In genomic region chr20:297925-298754, GRCh38 we compare ENCODE assay signal across 8 cellular contexts. TPM values are rescaled to one million over a fixed set of nuclear protein-coding genes. Genes with fewer than 3 reads are reported as not detected.
DNase-seq lines count a peak whose midpoint lies in the region; ATAC-seq, FAIRE-seq and TF ChIP-seq lines count a peak whose summit lies in the region.

No MANE protein-coding gene starts in this region.

- peak overlapping the region; percentile 80 for H3K4me2 ChIP-seq in HepG2 (ENCODE audit: low read depth, low read length)

- peaks cover 42% of the 10 kb centered on the region for H3K79me2 ChIP-seq in HepG2 (ENCODE audit: insufficient read depth, low read length)

- H3K4me3 Mint-ChIP-seq in dendritic cell treated with granulocyte-macrophage colony-stimulating factor and Interleukin-4, amounts not matched to agents 40 ng/mL and 50 ng/mL, for 4 days, result peak overlapping the region; percentile 92

- peak overlapping the region; percentile 69 to 93 (median 89) for H3K4me3 ChIP-seq in HepG2 (replicated peaks in 1 of 3; ENCODE audit: insufficient read depth in 1 of 3, low read depth in 2 of 3, low read length in 3 of 3)

- H3K27me3 Mint-ChIP-seq in dendritic cell treated with granulocyte-macrophage colony-stimulating factor and Interleukin-4, amounts not matched to agents 40 ng/mL and 50 ng/mL, for 4 days, result no peaks in the 10 kb centered on the region

- H3K9me3 ChIP-seq in HepG2 (ENCODE audit: low read length), result no peaks in the 10 kb centered on the region

- H3K36me3 ChIP-seq in HepG2 (replicated peaks in 1 of 2; ENCODE audit: control insufficient read depth in 1 of 2, insufficient read depth in 2 of 2, low read length in 2 of 2), result no peaks in the 10 kb centered on the region

- peak; percentile 16 for ATAC-seq in HG02970 (IDR thresholded peaks at IDR 0.05; ENCODE audit: low FRiP score, unreplicated experiment)
- peak; percentile 7 for ATAC-seq in HepG2

- TF ChIP-seq EP300 in HepG2 (IDR thresholded peaks at IDR 0.05; ENCODE audit: low read depth in 2 of 2, low read length in 2 of 2) (no peak), HepG2 (CRISPR knock-in tag; IDR thresholded peaks at IDR 0.05; ENCODE audit: borderline replicate concordance) (no peak)

- TSS peak; percentile 84 for BruUV-seq in HepG2 (replicated peaks; lab: Mats Ljungman, UMichigan)

- TF ChIP-seq RAD21 in HepG2 (CRISPR knock-in tag; IDR thresholded peaks at IDR 0.05), result peak; percentile 14

- CTCF ChIA-PET in HepG2 (lab: Yijun Ruan, JAX; ENCODE audit: low intra/inter-chr PET ratio, low total read pairs), result no interaction called here

- peak; percentile 66 to 83 for TF ChIP-seq POLR2A in HepG2 (IDR thresholded peaks at IDR 0.05; ENCODE audit: insufficient read depth in 1 of 2, low read depth in 2 of 2, low read length in 2 of 2)

- H2AFZ ChIP-seq in HepG2 (ENCODE audit: low read length), result no peak overlapping the region

- peak; percentile 12; the same call in 1 of the 2 replicates for TF ChIP-seq CTCF in HepG2 (CRISPR knock-in tag; IDR thresholded peaks at IDR 0.05)

- intact Hi-C loops in dendritic cell treated with granulocyte-macrophage colony-stimulating factor and Interleukin-4, amounts not matched to agents 40 ng/mL and 50 ng/mL, for 4 days (cut with micrococcal nuclease), result loop anchor here (1.0 to 2.0 kb wide), 2 partner anchors 8 to 27 kb away; partner anchors contain the start of genes C20orf96 and SOX12
- intact Hi-C loops in HepG2 (cut with micrococcal nuclease; ENCODE audit: unreplicated experiment), result loop anchor here (1.0 kb wide), 1 partner anchor 28 kb away; no protein-coding TSS in a partner anchor

- in situ Hi-C loops in HepG2 (cut with HindIII; ENCODE audit: extremely low pct_ligation_motif_present, low pct_unique_long_range_greater_than_20kb), result no loop called here

- DNase-seq in 8988T (peak; percentile 42), GM18507 (ENCODE audit: extremely low spot score, insufficient read length, low read depth) (no peak), NCI-H2171 treated with DMSO at 0.1 percent for 48 hours (lab: John Stamatoyannopoulos, UW) (peak; percentile 53), HepG2 (ENCODE audit: low spot score) (peak; percentile 35)
- DNase-seq in activated CD4-positive, CD25-positive, alpha-beta regulatory T cell treated with anti-CD3 and anti-CD28 coated beads, Interleukin-2, amount 50 U/mL, for 72 hours, result peak; percentile 59
- peak; percentile 44 for DNase-seq in stimulated activated CD4-positive, alpha-beta T cell treated with anti-CD3 and anti-CD28 coated beads, Interleukin-4, amount 100 ng/mL, for 1 hour

- FAIRE-seq in GM18507 (lab: Jason Lieb, UNC), result peak; percentile 72
- no peak for FAIRE-seq in HepG2 (lab: Jason Lieb, UNC)

- H3K9ac ChIP-seq in HepG2 (ENCODE audit: insufficient read depth, low read depth, low read length), result peak overlapping the region; percentile 84

- peaks cover 0 to 18% of the 10 kb centered on the region in 2 experiments; a peak in 3 of 5 replicates for H3K27me3 ChIP-seq in HepG2 (ENCODE audit: control insufficient read depth in 1 of 2, insufficient read depth in 2 of 2, low read length in 2 of 2)

- H3K36me3 Mint-ChIP-seq in dendritic cell treated with granulocyte-macrophage colony-stimulating factor and Interleukin-4, amounts not matched to agents 40 ng/mL and 50 ng/mL, for 4 days (ENCODE audit: low read depth), result peaks cover 46% of the 10 kb centered on the region

- no peaks in the 10 kb centered on the region for H3K9me3 Mint-ChIP-seq in dendritic cell treated with granulocyte-macrophage colony-stimulating factor and Interleukin-4, amounts not matched to agents 40 ng/mL and 50 ng/mL, for 4 days

- POLR2A ChIA-PET in HepG2 (lab: Yijun Ruan, JAX), result interaction anchor here (1.1 to 8.1 kb wide), 5 partner anchors 11 to 49 kb away, joined by 4 to 106 read pairs (median 18); partner anchors contain the start of genes NRSN2 and SOX12

- WGBS in HepG2 (ENCODE audit: low lambda C conversion rate), result under 1% methylated on average over 45 of the region's 74 CpGs

- peaks cover 25% of the 10 kb centered on the region for H4K20me1 ChIP-seq in HepG2 (ENCODE audit: insufficient read depth, low read length)

- H3K4me1 ChIP-seq in HepG2 (ENCODE audit: insufficient read depth, low read length), result peaks cover 39% of the 10 kb centered on the region

- H3K27ac Mint-ChIP-seq in dendritic cell treated with granulocyte-macrophage colony-stimulating factor and Interleukin-4, amounts not matched to agents 40 ng/mL and 50 ng/mL, for 4 days, result peak overlapping the region; percentile 99

- H3K27ac ChIP-seq in HepG2 (ENCODE audit: extremely low read length, insufficient read depth, low read length), result peak overlapping the region; percentile 92

- H3K4me1 Mint-ChIP-seq in dendritic cell treated with granulocyte-macrophage colony-stimulating factor and Interleukin-4, amounts not matched to agents 40 ng/mL and 50 ng/mL, for 4 days (ENCODE audit: low read depth), result peaks cover 48% of the 10 kb centered on the region

RNA-seq across cellular contexts. Expression of gene ZCCHC3, which starts 0.8 kb away (rescaled TPM):
- 56.2 and 63.0 TPM in 2 replicates for total RNA-seq in HepG2 (2016; rRNA removed; fragmentation: Illumina TruSeq; extraction: Trizol)
- total RNA-seq in HepG2 (2016; cell fraction: cytosol; rRNA removed; fragmentation: Illumina TruSeq; extraction: Trizol; ENCODE audit: low read depth), result 12.1 and 12.3 TPM in 2 replicates
- total RNA-seq in HepG2 (2016; cell fraction: insoluble cytoplasmic fraction; rRNA removed; fragmentation: Illumina TruSeq; extraction: Trizol), result 49.2 and 64.0 TPM in 2 replicates
- 45.3 and 47.4 TPM in 2 replicates for total RNA-seq in HepG2 (2016; cell fraction: membrane; rRNA removed; fragmentation: Illumina TruSeq; extraction: Trizol)
- 28.6 and 30.4 TPM in 2 replicates for total RNA-seq in HepG2 (2016; cell fraction: nucleus; rRNA removed; fragmentation: Illumina TruSeq; extraction: Trizol)
- 43.8 and 46.6 TPM in 2 replicates for polyA plus RNA-seq in HepG2 (2011; rRNA removed)
- polyA plus RNA-seq in HepG2 (2011; cell fraction: cytosol; rRNA removed), result 44.4 and 45.0 TPM in 2 replicates
- 21.2 and 22.1 TPM in 2 replicates for polyA plus RNA-seq in HepG2 (2011; cell fraction: nucleus; rRNA removed)
- 37.3 and 43.5 TPM in 2 replicates for polyA plus RNA-seq in HepG2 (2012)
- polyA plus RNA-seq in HepG2 (2016; cell fraction: cytosol; fragmentation: Illumina TruSeq; extraction: Trizol; ENCODE audit: low read depth), result 8.1 and 9.0 TPM in 2 replicates
- polyA plus RNA-seq in HepG2 (2016; cell fraction: insoluble cytoplasmic fraction; fragmentation: Illumina TruSeq; extraction: Trizol; ENCODE audit: low read depth), result 75.7 and 81.5 TPM in 2 replicates
- polyA plus RNA-seq in HepG2 (2016; cell fraction: membrane; fragmentation: Illumina TruSeq; extraction: Trizol; ENCODE audit: low read depth), result 37.6 and 38.3 TPM in 2 replicates
- polyA plus RNA-seq in HepG2 (2016; cell fraction: nucleus; fragmentation: Illumina TruSeq; extraction: Trizol; ENCODE audit: insufficient read depth, low read depth), result 57.9 and 60.5 TPM in 2 replicates
- 9.3 and 53.1 TPM in 2 replicates for polyA minus RNA-seq in HepG2 (2011; rRNA and poly(A)+ RNA removed; ENCODE audit: low replicate concordance)
- polyA minus RNA-seq in HepG2 (2011; cell fraction: cytosol; rRNA and poly(A)+ RNA removed), result 31.3 and 34.6 TPM in 2 replicates
- 16.1 and 17.3 TPM in 2 replicates for polyA minus RNA-seq in HepG2 (2011; cell fraction: nucleus; rRNA and poly(A)+ RNA removed)

RNA-seq across cellular contexts. Expression of gene C20orf96, which starts 7.6 kb away (rescaled TPM):
- total RNA-seq in HepG2 (2016; rRNA removed; fragmentation: Illumina TruSeq; extraction: Trizol), result 3.8 and 4.7 TPM in 2 replicates
- 0.51 and 1.3 TPM in 2 replicates for total RNA-seq in HepG2 (2016; cell fraction: cytosol; rRNA removed; fragmentation: Illumina TruSeq; extraction: Trizol; ENCODE audit: low read depth)
- total RNA-seq in HepG2 (2016; cell fraction: insoluble cytoplasmic fraction; rRNA removed; fragmentation: Illumina TruSeq; extraction: Trizol), result 3.1 and 5.0 TPM in 2 replicates
- total RNA-seq in HepG2 (2016; cell fraction: membrane; rRNA removed; fragmentation: Illumina TruSeq; extraction: Trizol), result 2.0 and 2.7 TPM in 2 replicates
- total RNA-seq in HepG2 (2016; cell fraction: nucleus; rRNA removed; fragmentation: Illumina TruSeq; extraction: Trizol), result 9.9 and 10.7 TPM in 2 replicates
- polyA plus RNA-seq in HepG2 (2011; rRNA removed), result 18.2 and 20.6 TPM in 2 replicates
- 10.7 and 11.6 TPM in 2 replicates for polyA plus RNA-seq in HepG2 (2011; cell fraction: cytosol; rRNA removed)
- polyA plus RNA-seq in HepG2 (2011; cell fraction: nucleus; rRNA removed), result 25.9 and 27.9 TPM in 2 replicates
- 17.5 and 20.7 TPM in 2 replicates for polyA plus RNA-seq in HepG2 (2012)
- 4.3 and 5.1 TPM in 2 replicates for polyA plus RNA-seq in HepG2 (2016; cell fraction: cytosol; fragmentation: Illumina TruSeq; extraction: Trizol; ENCODE audit: low read depth)
- polyA plus RNA-seq in HepG2 (2016; cell fraction: insoluble cytoplasmic fraction; fragmentation: Illumina TruSeq; extraction: Trizol; ENCODE audit: low read depth), result 13.8 and 15.5 TPM in 2 replicates
- 7.8 and 8.1 TPM in 2 replicates for polyA plus RNA-seq in HepG2 (2016; cell fraction: membrane; fragmentation: Illumina TruSeq; extraction: Trizol; ENCODE audit: low read depth)
- polyA plus RNA-seq in HepG2 (2016; cell fraction: nucleus; fragmentation: Illumina TruSeq; extraction: Trizol; ENCODE audit: insufficient read depth, low read depth), result 37.7 and 37.8 TPM in 2 replicates
- 1.7 and 6.2 TPM in 2 replicates for polyA minus RNA-seq in HepG2 (2011; rRNA and poly(A)+ RNA removed; ENCODE audit: low replicate concordance)
- polyA minus RNA-seq in HepG2 (2011; cell fraction: cytosol; rRNA and poly(A)+ RNA removed), result 2.8 and 3.7 TPM in 2 replicates
- 16.1 and 18.5 TPM in 2 replicates for polyA minus RNA-seq in HepG2 (2011; cell fraction: nucleus; rRNA and poly(A)+ RNA removed)

RNA-seq across cellular contexts. Expression of gene SOX12, which starts 27.2 kb away (rescaled TPM):
- total RNA-seq in HepG2 (2016; rRNA removed; fragmentation: Illumina TruSeq; extraction: Trizol), result 12.1 and 18.7 TPM in 2 replicates
- 5.2 and 6.4 TPM in 2 replicates for total RNA-seq in HepG2 (2016; cell fraction: cytosol; rRNA removed; fragmentation: Illumina TruSeq; extraction: Trizol; ENCODE audit: low read depth)
- 10.8 and 18.0 TPM in 2 replicates for total RNA-seq in HepG2 (2016; cell fraction: insoluble cytoplasmic fraction; rRNA removed; fragmentation: Illumina TruSeq; extraction: Trizol)
- 19.3 and 22.7 TPM in 2 replicates for total RNA-seq in HepG2 (2016; cell fraction: membrane; rRNA removed; fragmentation: Illumina TruSeq; extraction: Trizol)
- 14.7 and 17.3 TPM in 2 replicates for total RNA-seq in HepG2 (2016; cell fraction: nucleus; rRNA removed; fragmentation: Illumina TruSeq; extraction: Trizol)
- 10.0 and 11.5 TPM in 2 replicates for polyA plus RNA-seq in HepG2 (2011; rRNA removed)
- polyA plus RNA-seq in HepG2 (2011; cell fraction: cytosol; rRNA removed), result 5.9 and 7.7 TPM in 2 replicates
- polyA plus RNA-seq in HepG2 (2011; cell fraction: nucleus; rRNA removed), result 33.8 and 40.6 TPM in 2 replicates
- polyA plus RNA-seq in HepG2 (2012), result 33.1 and 35.1 TPM in 2 replicates
- polyA plus RNA-seq in HepG2 (2016; cell fraction: cytosol; fragmentation: Illumina TruSeq; extraction: Trizol; ENCODE audit: low read depth), result 9.1 and 11.5 TPM in 2 replicates
- 37.4 and 47.0 TPM in 2 replicates for polyA plus RNA-seq in HepG2 (2016; cell fraction: insoluble cytoplasmic fraction; fragmentation: Illumina TruSeq; extraction: Trizol; ENCODE audit: low read depth)
- 35.3 and 38.7 TPM in 2 replicates for polyA plus RNA-seq in HepG2 (2016; cell fraction: membrane; fragmentation: Illumina TruSeq; extraction: Trizol; ENCODE audit: low read depth)
- polyA plus RNA-seq in HepG2 (2016; cell fraction: nucleus; fragmentation: Illumina TruSeq; extraction: Trizol; ENCODE audit: insufficient read depth, low read depth), result 63.1 and 67.8 TPM in 2 replicates
- 2.4 and 12.0 TPM in 2 replicates for polyA minus RNA-seq in HepG2 (2011; rRNA and poly(A)+ RNA removed; ENCODE audit: low replicate concordance)
- 11.2 and 12.0 TPM in 2 replicates for polyA minus RNA-seq in HepG2 (2011; cell fraction: cytosol; rRNA and poly(A)+ RNA removed)
- 9.6 and 12.7 TPM in 2 replicates for polyA minus RNA-seq in HepG2 (2011; cell fraction: nucleus; rRNA and poly(A)+ RNA removed)

RNA-seq across cellular contexts. Expression of gene DEFB132, which starts 40.6 kb away (rescaled TPM):
- total RNA-seq in HepG2 (2016; rRNA removed; fragmentation: Illumina TruSeq; extraction: Trizol), result not detected in 2 replicates
- total RNA-seq in HepG2 (2016; cell fraction: cytosol; rRNA removed; fragmentation: Illumina TruSeq; extraction: Trizol; ENCODE audit: low read depth), result not detected in 2 replicates
- total RNA-seq in HepG2 (2016; cell fraction: insoluble cytoplasmic fraction; rRNA removed; fragmentation: Illumina TruSeq; extraction: Trizol), result not detected in 2 replicates
- total RNA-seq in HepG2 (2016; cell fraction: membrane; rRNA removed; fragmentation: Illumina TruSeq; extraction: Trizol), result not detected in 2 replicates
- not detected in 2 replicates for total RNA-seq in HepG2 (2016; cell fraction: nucleus; rRNA removed; fragmentation: Illumina TruSeq; extraction: Trizol)
- polyA plus RNA-seq in HepG2 (2011; rRNA removed), result not detected in 2 replicates
- polyA plus RNA-seq in HepG2 (2011; cell fraction: cytosol; rRNA removed), result not detected in 2 replicates
- not detected in 2 replicates for polyA plus RNA-seq in HepG2 (2011; cell fraction: nucleus; rRNA removed)
- not detected in 2 replicates for polyA plus RNA-seq in HepG2 (2012)
- not detected in 2 replicates for polyA plus RNA-seq in HepG2 (2016; cell fraction: cytosol; fragmentation: Illumina TruSeq; extraction: Trizol; ENCODE audit: low read depth)
- polyA plus RNA-seq in HepG2 (2016; cell fraction: insoluble cytoplasmic fraction; fragmentation: Illumina TruSeq; extraction: Trizol; ENCODE audit: low read depth), result not detected in 2 replicates
- polyA plus RNA-seq in HepG2 (2016; cell fraction: membrane; fragmentation: Illumina TruSeq; extraction: Trizol; ENCODE audit: low read depth), result not detected in 2 replicates
- not detected in 2 replicates for polyA plus RNA-seq in HepG2 (2016; cell fraction: nucleus; fragmentation: Illumina TruSeq; extraction: Trizol; ENCODE audit: insufficient read depth, low read depth)
- polyA minus RNA-seq in HepG2 (2011; rRNA and poly(A)+ RNA removed; ENCODE audit: low replicate concordance), result not detected in 2 replicates
- not detected in 2 replicates for polyA minus RNA-seq in HepG2 (2011; cell fraction: cytosol; rRNA and poly(A)+ RNA removed)
- polyA minus RNA-seq in HepG2 (2011; cell fraction: nucleus; rRNA and poly(A)+ RNA removed), result not detected in 2 replicates

RNA-seq across cellular contexts. Expression of gene NRSN2, which starts 48.8 kb away (rescaled TPM):
- total RNA-seq in HepG2 (2016; rRNA removed; fragmentation: Illumina TruSeq; extraction: Trizol), result 28.4 and 32.3 TPM in 2 replicates
- total RNA-seq in HepG2 (2016; cell fraction: cytosol; rRNA removed; fragmentation: Illumina TruSeq; extraction: Trizol; ENCODE audit: low read depth), result 13.5 and 19.5 TPM in 2 replicates
- total RNA-seq in HepG2 (2016; cell fraction: insoluble cytoplasmic fraction; rRNA removed; fragmentation: Illumina TruSeq; extraction: Trizol), result 26.0 and 33.1 TPM in 2 replicates
- 30.9 and 37.0 TPM in 2 replicates for total RNA-seq in HepG2 (2016; cell fraction: membrane; rRNA removed; fragmentation: Illumina TruSeq; extraction: Trizol)
- total RNA-seq in HepG2 (2016; cell fraction: nucleus; rRNA removed; fragmentation: Illumina TruSeq; extraction: Trizol), result 18.0 and 19.9 TPM in 2 replicates
- 49.4 and 63.3 TPM in 2 replicates for polyA plus RNA-seq in HepG2 (2011; rRNA removed)
- polyA plus RNA-seq in HepG2 (2011; cell fraction: cytosol; rRNA removed), result 69.4 and 90.4 TPM in 2 replicates
- polyA plus RNA-seq in HepG2 (2011; cell fraction: nucleus; rRNA removed), result 68.6 and 73.2 TPM in 2 replicates
- 32.8 and 45.8 TPM in 2 replicates for polyA plus RNA-seq in HepG2 (2012)
- polyA plus RNA-seq in HepG2 (2016; cell fraction: cytosol; fragmentation: Illumina TruSeq; extraction: Trizol; ENCODE audit: low read depth), result 30.7 and 34.2 TPM in 2 replicates
- polyA plus RNA-seq in HepG2 (2016; cell fraction: insoluble cytoplasmic fraction; fragmentation: Illumina TruSeq; extraction: Trizol; ENCODE audit: low read depth), result 54.0 and 55.2 TPM in 2 replicates
- 61.7 and 66.8 TPM in 2 replicates for polyA plus RNA-seq in HepG2 (2016; cell fraction: membrane; fragmentation: Illumina TruSeq; extraction: Trizol; ENCODE audit: low read depth)
- polyA plus RNA-seq in HepG2 (2016; cell fraction: nucleus; fragmentation: Illumina TruSeq; extraction: Trizol; ENCODE audit: insufficient read depth, low read depth), result 79.0 and 79.1 TPM in 2 replicates
- polyA minus RNA-seq in HepG2 (2011; rRNA and poly(A)+ RNA removed; ENCODE audit: low replicate concordance), result 1.6 and 52.5 TPM in 2 replicates
- 32.5 and 33.1 TPM in 2 replicates for polyA minus RNA-seq in HepG2 (2011; cell fraction: cytosol; rRNA and poly(A)+ RNA removed)
- polyA minus RNA-seq in HepG2 (2011; cell fraction: nucleus; rRNA and poly(A)+ RNA removed), result 10.7 and 15.0 TPM in 2 replicates
